In the genomic region with DNA sequence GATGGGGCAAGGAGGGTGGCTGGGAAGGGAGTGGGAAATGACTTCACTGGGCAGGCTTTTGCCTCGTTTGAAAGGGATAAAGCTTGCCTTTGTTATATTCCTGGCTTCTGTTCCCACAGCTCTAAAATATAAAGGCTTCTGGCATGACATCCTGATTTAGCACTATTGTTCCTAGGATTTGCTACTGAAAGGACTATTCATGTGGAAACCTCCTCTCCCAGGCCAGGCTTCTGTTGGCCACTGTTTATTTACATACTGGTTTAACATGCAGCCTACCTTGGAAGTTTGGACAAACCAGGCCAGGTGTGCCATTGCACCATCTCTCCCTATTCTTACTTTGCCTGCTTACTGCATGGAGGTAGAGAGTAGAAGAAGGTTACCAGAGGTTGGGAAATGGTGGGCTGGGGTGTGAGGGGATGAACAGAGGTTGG, we compare ENCODE assay signal across 10 cellular contexts. TPM values are rescaled to one million over a fixed set of nuclear protein-coding genes. Genes with fewer than 3 reads are reported as not detected.
DNase-seq lines count a peak whose midpoint lies in the region; ATAC-seq and TF ChIP-seq lines count a peak whose summit lies in the region.
"Had no signal": no experiment of that assay in that cellular context is flagged by ENCODE, and none has a peak within 500 bp of the region (broad histone marks: within the 10 kb centered on the region; RNA-seq: fewer than 3 reads in every experiment).

No MANE protein-coding gene starts in this region.

- peaks cover 0 to 55% (median 36%) of the 10 kb centered on the region in 12 donors for H3K4me1 ChIP-seq in heart left ventricle
- peaks cover 3 to 32% (median 16%) of the 10 kb centered on the region in 4 donors for H3K4me1 ChIP-seq in liver (ENCODE audit: control insufficient read depth in 4 of 4, insufficient read depth in 4 of 4, low read length in 3 of 4)
- H3K4me1 ChIP-seq in aorta (ENCODE audit: control insufficient read depth in 1 of 2, insufficient read depth in 2 of 2, low read length in 2 of 2): no peaks in the 10 kb centered on the region

- H3K36me3 ChIP-seq in heart left ventricle (no peaks in the 10 kb centered on the region), liver (ENCODE audit: control insufficient read depth in 4 of 4, insufficient read depth in 3 of 4, low read depth in 1 of 4, low read length in 3 of 4) (no peaks in the 10 kb centered on the region), aorta (ENCODE audit: control insufficient read depth in 1 of 2, insufficient read depth in 2 of 2, low read length in 1 of 2) (no peaks in the 10 kb centered on the region)

- H3K9ac ChIP-seq in liver (ENCODE audit: low read depth in 1 of 2, low read length in 2 of 2): no peak overlapping the region

- no peak overlapping the region for H3K4me3 Mint-ChIP-seq in type B pancreatic cell

- peak overlapping the region; percentile 51 to 97 (median 90) for H3K27ac ChIP-seq in heart left ventricle
- H3K27ac ChIP-seq in liver (ENCODE audit: low read depth in 1 of 2, low read length in 2 of 2): no peak overlapping the region
- H3K27ac ChIP-seq in aorta (ENCODE audit: low read depth in 1 of 2, low read length in 2 of 2): no peak overlapping the region

- no peak for TF ChIP-seq POLR2A in heart left ventricle (IDR thresholded peaks at IDR 0.05)

- peaks cover 43% of the 10 kb centered on the region for H3K4me1 Mint-ChIP-seq in type B pancreatic cell (ENCODE audit: unreplicated experiment)

- peak in 1 of 4 donors; percentile 13 for ATAC-seq in heart left ventricle
- ATAC-seq in left cardiac atrium: no peak
- no peak for ATAC-seq in aorta (ENCODE audit: low FRiP score)
- no peak for ATAC-seq in GM21390 (IDR thresholded peaks at IDR 0.05; ENCODE audit: unreplicated experiment)
- ATAC-seq: K562 had no signal

- TF ChIP-seq RAD21 in liver (IDR thresholded peaks at IDR 0.05): peak in 1 of 2 donors; percentile 41

- intact Hi-C loops in heart left ventricle (cut with DNase I): loop anchor here in 2 of 10 donors (10.0 kb wide), 1 partner anchor 54 kb away; no protein-coding TSS in a partner anchor
- intact Hi-C loops in left cardiac atrium (cut with DNase I): no loop called here
- intact Hi-C loops in aorta (cut with DNase I): no loop called here

- no peaks in the 10 kb centered on the region for H3K36me3 Mint-ChIP-seq in type B pancreatic cell

- WGBS in heart left ventricle, 4 donors: 9 to 28% (median 16%) methylated on average over 1 of the region's 1 CpG
- WGBS in liver: 60% methylated on average over 1 of the region's 1 CpG
- WGBS in aorta, 2 donors: 14 to 19% methylated on average over 1 of the region's 1 CpG

- H3K9me3 ChIP-seq in heart left ventricle (no peaks in the 10 kb centered on the region), liver (ENCODE audit: control insufficient read depth in 4 of 4, low read length in 3 of 4) (no peaks in the 10 kb centered on the region), aorta (ENCODE audit: control insufficient read depth, low read length) (no peaks in the 10 kb centered on the region)

- H3K27me3 ChIP-seq in heart left ventricle: no peaks in the 10 kb centered on the region
- no peaks in the 10 kb centered on the region for H3K27me3 ChIP-seq in liver (ENCODE audit: control insufficient read depth in 4 of 4, insufficient read depth in 4 of 4, low read length in 3 of 4)
- H3K27me3 ChIP-seq in aorta (ENCODE audit: control insufficient read depth in 1 of 2, insufficient read depth in 2 of 2, low read length in 1 of 2): no peaks in the 10 kb centered on the region

- peak in 1 of 5 donors; percentile 50 for DNase-seq in heart left ventricle
- no peak for DNase-seq in left cardiac atrium
- DNase-seq in dermis blood vessel endothelial cell: peak; percentile 81
- no peak for DNase-seq in type B pancreatic cell (ENCODE audit: extremely low spot score, unreplicated experiment)
- no peak for DNase-seq in aorta
- DNase-seq in activated CD8-positive, alpha-beta memory T cell treated with anti-CD3 and anti-CD28 coated beads, Interleukin-2, amount 50 U/mL, for 48 hours: no peak
- DNase-seq: ACHN had no signal

- TF ChIP-seq CTCF in heart left ventricle (IDR thresholded peaks at IDR 0.05): no peak
- no peak for TF ChIP-seq CTCF in liver (IDR thresholded peaks at IDR 0.05; ENCODE audit: low read depth, low read length, missing input control)
- TF ChIP-seq CTCF in type B pancreatic cell (conservative IDR thresholded peaks at IDR 0.05): no peak

- peak overlapping the region; percentile 43 for H3K27ac Mint-ChIP-seq in type B pancreatic cell

- H3K4me3 ChIP-seq in heart left ventricle (no peak overlapping the region), liver (ENCODE audit: low read depth in 1 of 3, low read length in 3 of 3) (no peak overlapping the region), aorta (ENCODE audit: low read length in 2 of 2) (no peak overlapping the region)
- H3K4me3 ChIP-seq: K562 had no signal

- H3K27me3 Mint-ChIP-seq in type B pancreatic cell: no peaks in the 10 kb centered on the region

- H3K9me3 Mint-ChIP-seq in type B pancreatic cell: no peaks in the 10 kb centered on the region

TF ChIP-seq in liver, 16 proteins besides CTCF, POLR2A, EP300 and RAD21:
- TF ChIP-seq FOXA2 (IDR thresholded peaks at IDR 0.05): peak; percentile 16
- no peak for TF ChIP-seq NR2F2 (IDR thresholded peaks at IDR 0.05)
- TF ChIP-seq, protein P1, sequence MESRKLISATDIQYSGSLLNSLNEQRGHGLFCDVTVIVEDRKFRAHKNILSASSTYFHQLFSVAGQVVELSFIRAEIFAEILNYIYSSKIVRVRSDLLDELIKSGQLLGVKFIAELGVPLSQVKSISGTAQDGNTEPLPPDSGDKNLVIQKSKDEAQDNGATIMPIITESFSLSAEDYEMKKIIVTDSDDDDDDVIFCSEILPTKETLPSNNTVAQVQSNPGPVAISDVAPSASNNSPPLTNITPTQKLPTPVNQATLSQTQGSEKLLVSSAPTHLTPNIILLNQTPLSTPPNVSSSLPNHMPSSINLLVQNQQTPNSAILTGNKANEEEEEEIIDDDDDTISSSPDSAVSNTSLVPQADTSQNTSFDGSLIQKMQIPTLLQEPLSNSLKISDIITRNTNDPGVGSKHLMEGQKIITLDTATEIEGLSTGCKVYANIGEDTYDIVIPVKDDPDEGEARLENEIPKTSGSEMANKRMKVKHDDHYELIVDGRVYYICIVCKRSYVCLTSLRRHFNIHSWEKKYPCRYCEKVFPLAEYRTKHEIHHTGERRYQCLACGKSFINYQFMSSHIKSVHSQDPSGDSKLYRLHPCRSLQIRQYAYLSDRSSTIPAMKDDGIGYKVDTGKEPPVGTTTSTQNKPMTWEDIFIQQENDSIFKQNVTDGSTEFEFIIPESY (IDR thresholded peaks at IDR 0.05): no peak
- TF ChIP-seq YY1 (IDR thresholded peaks at IDR 0.05): no peak
- TF ChIP-seq, protein P2, sequence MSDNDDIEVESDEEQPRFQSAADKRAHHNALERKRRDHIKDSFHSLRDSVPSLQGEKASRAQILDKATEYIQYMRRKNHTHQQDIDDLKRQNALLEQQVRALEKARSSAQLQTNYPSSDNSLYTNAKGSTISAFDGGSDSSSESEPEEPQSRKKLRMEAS (IDR thresholded peaks at IDR 0.05): no peak
- TF ChIP-seq REST (IDR thresholded peaks at IDR 0.05): no peak
- TF ChIP-seq JUND (IDR thresholded peaks at IDR 0.05): no peak
- no peak for TF ChIP-seq TAF1 (conservative IDR thresholded peaks at IDR 0.05)
- TF ChIP-seq RXRA (IDR thresholded peaks at IDR 0.05): peak in 1 of 2 donors; percentile 18
- peak; percentile 64 for TF ChIP-seq SP1 (IDR thresholded peaks at IDR 0.05)
- TF ChIP-seq HNF4A (conservative IDR thresholded peaks at IDR 0.05): peak in 1 of 2 donors; percentile 7
- no peak for TF ChIP-seq FOXA1 (IDR thresholded peaks at IDR 0.05)
- TF ChIP-seq EGR1 (IDR thresholded peaks at IDR 0.05; ENCODE audit: low read depth in 2 of 2): no peak
- no peak for TF ChIP-seq GABPA (IDR thresholded peaks at IDR 0.05 in 1 of 2, conservative IDR thresholded peaks at IDR 0.05 in 1 of 2)
- TF ChIP-seq ATF3 (IDR thresholded peaks at IDR 0.05): no peak
- no peak for TF ChIP-seq HNF4G (IDR thresholded peaks at IDR 0.05)

RNA-seq across cellular contexts. Expression of gene LMCD1, which starts 2.4 kb away (rescaled TPM):
- 100 to 1,000 TPM in 1 of 9 donors, 10 to 100 TPM in 8; 36.8 to 382 (median 54.6) TPM for total RNA-seq in heart left ventricle
- 100 to 1,000 TPM in 1 of 2 donors, 10 to 100 TPM in 1; 34.9 to 661 TPM for polyA plus RNA-seq in heart left ventricle
- total RNA-seq in left cardiac atrium: 10 to 100 TPM; 52.9 to 63.7 TPM
- 39.9 and 106 TPM in 2 replicates for total RNA-seq in dermis blood vessel endothelial cell
- total RNA-seq in liver: 1 to 10 TPM; 5.2 to 8.3 TPM
- polyA plus RNA-seq in liver: 1 to 10 TPM; 3.1 to 6.8 TPM
- total RNA-seq in type B pancreatic cell (ENCODE audit: low replicate concordance): 12.8 and 33.1 TPM in 2 replicates
- total RNA-seq in aorta: 1,000 to 10,000 TPM in 1 of 2 donors, 100 to 1,000 TPM in 1; 192 to 1,289 TPM
- polyA plus RNA-seq in aorta: 100 to 1,000 TPM; 347 to 416 TPM
- total RNA-seq: K562 had no signal

Comparison
In these comparisons a context has a peak if more than half of its experiments do, and no peak if none do; other contexts are left out.
1. H3K27ac ChIP-seq: peak in heart left ventricle (12 of 12); none in liver (0 of 2) and aorta (0 of 2).